Comparison of ENCODE assay signal across 1 cellular context in genomic region chr18:66838340-66838987, GRCh38.
TF ChIP-seq lines count a peak whose summit lies in the region.

No MANE protein-coding gene starts in this region.

TF ChIP-seq in GM23338, 12 proteins besides CTCF, POLR2A, EP300 and RAD21 (continued from another document):
- TF ChIP-seq, protein P1, sequence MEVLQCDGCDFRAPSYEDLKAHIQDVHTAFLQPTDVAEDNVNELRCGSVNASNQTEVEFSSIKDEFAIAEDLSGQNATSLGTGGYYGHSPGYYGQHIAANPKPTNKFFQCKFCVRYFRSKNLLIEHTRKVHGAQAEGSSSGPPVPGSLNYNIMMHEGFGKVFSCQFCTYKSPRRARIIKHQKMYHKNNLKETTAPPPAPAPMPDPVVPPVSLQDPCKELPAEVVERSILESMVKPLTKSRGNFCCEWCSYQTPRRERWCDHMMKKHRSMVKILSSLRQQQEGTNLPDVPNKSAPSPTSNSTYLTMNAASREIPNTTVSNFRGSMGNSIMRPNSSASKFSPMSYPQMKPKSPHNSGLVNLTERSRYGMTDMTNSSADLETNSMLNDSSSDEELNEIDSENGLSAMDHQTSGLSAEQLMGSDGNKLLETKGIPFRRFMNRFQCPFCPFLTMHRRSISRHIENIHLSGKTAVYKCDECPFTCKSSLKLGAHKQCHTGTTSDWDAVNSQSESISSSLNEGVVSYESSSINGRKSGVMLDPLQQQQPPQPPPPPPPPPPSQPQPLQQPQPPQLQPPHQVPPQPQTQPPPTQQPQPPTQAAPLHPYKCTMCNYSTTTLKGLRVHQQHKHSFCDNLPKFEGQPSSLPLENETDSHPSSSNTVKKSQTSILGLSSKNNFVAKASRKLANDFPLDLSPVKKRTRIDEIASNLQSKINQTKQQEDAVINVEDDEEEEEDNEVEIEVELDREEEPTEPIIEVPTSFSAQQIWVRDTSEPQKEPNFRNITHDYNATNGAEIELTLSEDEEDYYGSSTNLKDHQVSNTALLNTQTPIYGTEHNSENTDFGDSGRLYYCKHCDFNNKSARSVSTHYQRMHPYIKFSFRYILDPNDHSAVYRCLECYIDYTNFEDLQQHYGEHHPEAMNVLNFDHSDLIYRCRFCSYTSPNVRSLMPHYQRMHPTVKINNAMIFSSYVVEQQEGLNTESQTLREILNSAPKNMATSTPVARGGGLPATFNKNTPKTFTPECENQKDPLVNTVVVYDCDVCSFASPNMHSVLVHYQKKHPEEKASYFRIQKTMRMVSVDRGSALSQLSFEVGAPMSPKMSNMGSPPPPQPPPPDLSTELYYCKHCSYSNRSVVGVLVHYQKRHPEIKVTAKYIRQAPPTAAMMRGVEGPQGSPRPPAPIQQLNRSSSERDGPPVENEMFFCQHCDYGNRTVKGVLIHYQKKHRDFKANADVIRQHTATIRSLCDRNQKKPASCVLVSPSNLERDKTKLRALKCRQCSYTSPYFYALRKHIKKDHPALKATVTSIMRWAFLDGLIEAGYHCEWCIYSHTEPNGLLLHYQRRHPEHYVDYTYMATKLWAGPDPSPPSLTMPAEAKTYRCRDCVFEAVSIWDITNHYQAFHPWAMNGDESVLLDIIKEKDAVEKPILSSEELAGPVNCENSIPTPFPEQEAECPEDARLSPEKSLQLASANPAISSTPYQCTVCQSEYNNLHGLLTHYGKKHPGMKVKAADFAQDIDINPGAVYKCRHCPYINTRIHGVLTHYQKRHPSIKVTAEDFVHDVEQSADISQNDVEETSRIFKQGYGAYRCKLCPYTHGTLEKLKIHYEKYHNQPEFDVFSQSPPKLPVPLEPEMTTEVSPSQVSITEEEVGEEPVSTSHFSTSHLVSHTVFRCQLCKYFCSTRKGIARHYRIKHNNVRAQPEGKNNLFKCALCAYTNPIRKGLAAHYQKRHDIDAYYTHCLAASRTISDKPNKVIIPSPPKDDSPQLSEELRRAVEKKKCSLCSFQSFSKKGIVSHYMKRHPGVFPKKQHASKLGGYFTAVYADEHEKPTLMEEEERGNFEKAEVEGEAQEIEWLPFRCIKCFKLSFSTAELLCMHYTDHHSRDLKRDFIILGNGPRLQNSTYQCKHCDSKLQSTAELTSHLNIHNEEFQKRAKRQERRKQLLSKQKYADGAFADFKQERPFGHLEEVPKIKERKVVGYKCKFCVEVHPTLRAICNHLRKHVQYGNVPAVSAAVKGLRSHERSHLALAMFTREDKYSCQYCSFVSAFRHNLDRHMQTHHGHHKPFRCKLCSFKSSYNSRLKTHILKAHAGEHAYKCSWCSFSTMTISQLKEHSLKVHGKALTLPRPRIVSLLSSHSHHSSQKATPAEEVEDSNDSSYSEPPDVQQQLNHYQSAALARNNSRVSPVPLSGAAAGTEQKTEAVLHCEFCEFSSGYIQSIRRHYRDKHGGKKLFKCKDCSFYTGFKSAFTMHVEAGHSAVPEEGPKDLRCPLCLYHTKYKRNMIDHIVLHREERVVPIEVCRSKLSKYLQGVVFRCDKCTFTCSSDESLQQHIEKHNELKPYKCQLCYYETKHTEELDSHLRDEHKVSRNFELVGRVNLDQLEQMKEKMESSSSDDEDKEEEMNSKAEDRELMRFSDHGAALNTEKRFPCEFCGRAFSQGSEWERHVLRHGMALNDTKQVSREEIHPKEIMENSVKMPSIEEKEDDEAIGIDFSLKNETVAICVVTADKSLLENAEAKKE (CRISPR knock-in tag; IDR thresholded peaks at IDR 0.05) = no peak
- TF ChIP-seq CREB1 (CRISPR knock-in tag; IDR thresholded peaks at IDR 0.05; ENCODE audit: low read depth) (no peak), NANOG (IDR thresholded peaks at IDR 0.05; ENCODE audit: borderline replicate concordance) (no peak)
